Comparison of ENCODE assay signal across 12 cellular contexts in genomic region chr2:72220170-72220569, GRCh38.
DNase-seq lines count a peak whose midpoint lies in the region; ATAC-seq and TF ChIP-seq lines count a peak whose summit lies in the region.
"Had no signal": no experiment of that assay in that cellular context is flagged by ENCODE, and none has a peak within 500 bp of the region (broad histone marks: within the 10 kb centered on the region; RNA-seq: fewer than 3 reads in every experiment).

No MANE protein-coding gene starts in this region.

- no peaks in the 10 kb centered on the region for H3K36me3 Mint-ChIP-seq in endothelial cell (ENCODE audit: low read depth, unreplicated experiment)
- H3K36me3 Mint-ChIP-seq: CD4-positive, CD25-positive, alpha-beta regulatory T cell had no signal

- H3K4me1 Mint-ChIP-seq in endothelial cell (ENCODE audit: unreplicated experiment): peaks cover 14% of the 10 kb centered on the region
- H3K4me1 Mint-ChIP-seq: CD4-positive, CD25-positive, alpha-beta regulatory T cell had no signal

- DNase-seq in NCI-H82 treated with DMSO at 0.1 percent for 48 hours (lab: John Stamatoyannopoulos, UW; ENCODE audit: unreplicated experiment) (peak; percentile 36), endothelial cell (ENCODE audit: low spot score) (peak; percentile 27)
- no peak for DNase-seq in stimulated activated CD4-positive, alpha-beta T cell treated with anti-CD3 and anti-CD28 coated beads, Interleukin-4, amount 100 ng/mL, for 4 hours
- DNase-seq: activated T-cell treated with anti-CD3 and anti-CD28 coated beads, Interleukin-2, amount 50 U/mL, for 4 hours; CD4-positive, CD25-positive, alpha-beta regulatory T cell; stimulated activated CD4-positive, alpha-beta T cell treated with anti-CD3 and anti-CD28 coated beads, Interleukin-15, amount 100 ng/mL, for 24 hours had no signal

- peaks cover 2% of the 10 kb centered on the region for H3K27me3 Mint-ChIP-seq in endothelial cell (ENCODE audit: unreplicated experiment)
- H3K27me3 Mint-ChIP-seq: CD4-positive, CD25-positive, alpha-beta regulatory T cell had no signal

- H3K27ac ChIP-seq in 22Rv1: no peak overlapping the region
- H3K27ac ChIP-seq: SK-N-MC had no signal

- no peak overlapping the region for H3K27ac Mint-ChIP-seq in endothelial cell (ENCODE audit: unreplicated experiment)
- H3K27ac Mint-ChIP-seq: CD4-positive, CD25-positive, alpha-beta regulatory T cell had no signal

- H3K9me3 Mint-ChIP-seq in endothelial cell (ENCODE audit: unreplicated experiment): no peaks in the 10 kb centered on the region
- H3K9me3 Mint-ChIP-seq: activated T-cell treated with anti-CD3 and anti-CD28 coated beads, Interleukin-2, amount 50 U/mL, for 4 hours had no signal

- no peak overlapping the region for H3K4me3 Mint-ChIP-seq in endothelial cell (ENCODE audit: unreplicated experiment)
- H3K4me3 Mint-ChIP-seq: activated T-cell treated with anti-CD3 and anti-CD28 coated beads, Interleukin-2, amount 50 U/mL, for 4 hours; CD4-positive, CD25-positive, alpha-beta regulatory T cell had no signal

- no peak for ATAC-seq in HG03442 (IDR thresholded peaks at IDR 0.05; ENCODE audit: unreplicated experiment)
- no peak for ATAC-seq in GM19463 (IDR thresholded peaks at IDR 0.05; ENCODE audit: unreplicated experiment)
- no peak for ATAC-seq in GM21529 (IDR thresholded peaks at IDR 0.05; ENCODE audit: unreplicated experiment)
- ATAC-seq: activated T-cell treated with anti-CD3 and anti-CD28 coated beads, Interleukin-2, amount 50 U/mL, for 4 hours had no signal

- TF ChIP-seq CTCF in 22Rv1 (IDR thresholded peaks at IDR 0.05) (peak; percentile 37), GM12873 (IDR thresholded peaks at IDR 0.05; ENCODE audit: insufficient read depth, low read depth, low read length, missing control alignments) (peak; percentile 43), endothelial cell (IDR thresholded peaks at IDR 0.05; ENCODE audit: unreplicated experiment) (peak; percentile 43)

Comparison
In these comparisons a context has a peak if more than half of its experiments do, and no peak if none do; other contexts are left out.
1. DNase-seq: peak in NCI-H82 treated with DMSO at 0.1 percent for 48 hours (single experiment) and endothelial cell (single experiment); none in stimulated activated CD4-positive, alpha-beta T cell treated with anti-CD3 and anti-CD28 coated beads, Interleukin-4, amount 100 ng/mL, for 4 hours (0 of 2).
2. Peak in every context shown above with its lines, with median percentiles within 50 percentile points of each other: CTCF ChIP-seq.